9 cellular contexts compared by ENCODE assay signal in the genomic region with DNA sequence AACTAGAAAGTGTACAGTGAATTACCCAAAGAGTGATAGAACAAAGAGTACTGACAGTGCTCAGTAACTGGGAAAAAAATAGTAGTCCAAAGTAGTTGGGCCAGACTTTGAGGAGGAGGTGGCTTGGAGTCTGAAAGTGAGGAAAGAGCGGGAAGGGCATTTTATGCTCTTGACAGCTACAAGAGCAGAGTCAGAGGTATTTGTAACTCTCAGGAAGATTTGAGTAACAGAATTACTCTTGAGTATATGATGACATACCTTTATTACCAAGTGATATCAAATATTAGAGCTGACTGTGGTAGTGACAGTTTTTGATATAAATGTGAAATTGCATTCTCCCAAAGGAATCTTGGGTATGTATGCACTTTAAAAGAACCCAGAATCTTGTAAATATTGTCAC. TPM values are rescaled to one million over a fixed set of nuclear protein-coding genes. Genes with fewer than 3 reads are reported as not detected.
A peak's percentile ranks its signal among the peaks of the same experiment; 100 is the strongest.
DNase-seq lines count a peak whose midpoint lies in the region; ATAC-seq, FAIRE-seq and TF ChIP-seq lines count a peak whose summit lies in the region.
"Had no signal": no experiment of that assay in that cellular context is flagged by ENCODE, and none has a peak within 500 bp of the region (broad histone marks: within the 10 kb centered on the region; RNA-seq: fewer than 3 reads in every experiment).

No MANE protein-coding gene starts in this region.

- in situ Hi-C loops in astrocyte of the cerebellum (cut with HindIII; ENCODE audit: low sequenced_read_pairs): no loop called here

- no peak overlapping the region for H3K4ac ChIP-seq in mesendoderm (ENCODE audit: low read depth, low read length)

- H2BK120ac ChIP-seq in mesendoderm (ENCODE audit: low read depth, low read length): no peak overlapping the region

- H3K4me2 ChIP-seq in mesendoderm (ENCODE audit: low read length): no peak overlapping the region

- peaks cover 56% of the 10 kb centered on the region for H3K79me2 ChIP-seq in mesendoderm (ENCODE audit: control insufficient read depth, insufficient read depth, low read length)

- no peaks in the 10 kb centered on the region for H3K4me1 ChIP-seq in mesendoderm (ENCODE audit: control insufficient read depth, low read depth, low read length)
- H3K4me1 ChIP-seq in pancreas: peaks cover 8 to 36% (median 28%) of the 10 kb centered on the region in 3 donors

- peaks cover 10% of the 10 kb centered on the region for H3K79me1 ChIP-seq in mesendoderm (ENCODE audit: low read length)

- H4K5ac ChIP-seq in mesendoderm (ENCODE audit: low read length): no peak overlapping the region

- intact Hi-C loops in pancreas (cut with DNase I): no loop called here

- H3K9ac ChIP-seq in mesendoderm (ENCODE audit: low read length): peak overlapping the region; percentile 24

- no peak for FAIRE-seq in pancreas (lab: Jason Lieb, UNC)
- FAIRE-seq: endometrium had no signal

- TF ChIP-seq CTCF in AG04450 (IDR thresholded peaks at IDR 0.05; ENCODE audit: low read depth, low read length) (no peak), astrocyte of the cerebellum (IDR thresholded peaks at IDR 0.05; ENCODE audit: low read depth, low read length, missing control alignments) (no peak), pancreas (IDR thresholded peaks at IDR 0.05) (no peak)

- no peaks in the 10 kb centered on the region for H3K36me3 ChIP-seq in mesendoderm (ENCODE audit: control insufficient read depth, insufficient read depth, low read length)
- H3K36me3 ChIP-seq in pancreas: no peaks in the 10 kb centered on the region

- WGBS in mesendoderm (ENCODE audit: extremely low coverage, insufficient coverage, low lambda C conversion rate): no CpG with 5 or more reads among the region's 1 CpG
- 60 to 82% methylated on average over 1 of the region's 1 CpG for WGBS in pancreas, 2 donors

- no peak overlapping the region for H3K23ac ChIP-seq in mesendoderm (ENCODE audit: low read length)

- no peak overlapping the region for H3K56ac ChIP-seq in mesendoderm (ENCODE audit: low read length)

- H2BK5ac ChIP-seq in mesendoderm (ENCODE audit: low read length): no peak overlapping the region

- H3K27me3 ChIP-seq in AG04450 (ENCODE audit: control insufficient read depth, insufficient read depth, low read length) (no peaks in the 10 kb centered on the region), mesendoderm (ENCODE audit: insufficient read depth, low read length, poor library complexity) (no peaks in the 10 kb centered on the region), pancreas (no peaks in the 10 kb centered on the region)

- POLR2A ChIA-PET in AG04450 (lab: Yijun Ruan, JAX): interaction anchor here (2.3 kb wide), 1 partner anchor 32 kb away, joined by 12 read pairs; no protein-coding TSS in a partner anchor
- POLR2A ChIA-PET in HEK293T (lab: Yijun Ruan, JAX): no interaction called here

- H2BK15ac ChIP-seq in mesendoderm (replicated peaks; ENCODE audit: low read depth): no peak overlapping the region

- H3K9me3 ChIP-seq in AG04450 (ENCODE audit: control insufficient read depth, insufficient read depth, low read length): no peaks in the 10 kb centered on the region
- H3K9me3 ChIP-seq in pancreas: no peaks in the 10 kb centered on the region

- H4K8ac ChIP-seq in mesendoderm (ENCODE audit: low read depth, low read length): no peak overlapping the region

- H3K4me3 ChIP-seq in AG04450 (ENCODE audit: low read depth, low read length): peak overlapping the region; percentile 76
- peak overlapping the region; percentile 96 for H3K4me3 ChIP-seq in astrocyte of the cerebellum (ENCODE audit: low read depth, low read length)
- H3K4me3 ChIP-seq in mesendoderm (ENCODE audit: low read length): no peak overlapping the region
- peak overlapping the region in 1 of 4 donors; percentile 76 for H3K4me3 ChIP-seq in pancreas

- no peak overlapping the region for H2AK5ac ChIP-seq in mesendoderm (ENCODE audit: low read length)

- no peak overlapping the region for H3K27ac ChIP-seq in AG04450 (ENCODE audit: low read depth, low read length)
- H3K27ac ChIP-seq in mesendoderm (ENCODE audit: low read depth, low read length): no peak overlapping the region
- H3K27ac ChIP-seq in pancreas: no peak overlapping the region

- ATAC-seq in pancreas: no peak

- DNase-seq in AG04450 (ENCODE audit: low read depth, low spot score) (no peak), HEK293T (ENCODE audit: extremely low spot score) (no peak), astrocyte of the cerebellum (ENCODE audit: low read depth) (no peak), mesendoderm (no peak), pancreas (no peak), HuH-7.5 (ENCODE audit: low spot score) (no peak), NCI-H1417 (lab: John Stamatoyannopoulos, UW) (no peak), NCI-H2081 treated with DMSO at 0.1 percent for 48 hours (lab: John Stamatoyannopoulos, UW) (no peak)

- H3K18ac ChIP-seq in mesendoderm (ENCODE audit: low read length): no peak overlapping the region

- CTCF ChIA-PET in AG04450 (lab: Charles Lee): no interaction called here
- CTCF ChIA-PET in HEK293T (lab: Yijun Ruan, JAX): no interaction called here

TF ChIP-seq in HEK293T, 16 proteins besides CTCF, POLR2A, EP300 and RAD21:
- TF ChIP-seq FOXM1 (IDR thresholded peaks at IDR 0.05; ENCODE audit: borderline replicate concordance) (no peak), L3MBTL2 (conservative IDR thresholded peaks at IDR 0.05) (0 out of 2 replicates have a peak, but pooled peaks have one; percentile 16)

RNA-seq across cellular contexts. Expression of gene SLAIN2, which starts 2.2 kb away (rescaled TPM):
- polyA plus RNA-seq in AG04450 (2011; rRNA removed) (33.7 and 45.0 TPM in 2 replicates), pancreas (1 to 10 TPM; 7.0 to 8.5 TPM)
- polyA minus RNA-seq in AG04450 (2011; rRNA and poly(A)+ RNA removed): 23.4 and 32.8 TPM in 2 replicates
- polyA plus RNA-seq in mesendoderm (2013, experiment 1 of 2): 45.6 TPM
- polyA plus RNA-seq in mesendoderm (2013, experiment 2 of 2): 44.0 TPM
- total RNA-seq in pancreas: 10 to 100 TPM; 23.2 to 41.4 (median 30.6) TPM
